ENCODE assay signal across 12 cellular contexts in the genomic region with DNA sequence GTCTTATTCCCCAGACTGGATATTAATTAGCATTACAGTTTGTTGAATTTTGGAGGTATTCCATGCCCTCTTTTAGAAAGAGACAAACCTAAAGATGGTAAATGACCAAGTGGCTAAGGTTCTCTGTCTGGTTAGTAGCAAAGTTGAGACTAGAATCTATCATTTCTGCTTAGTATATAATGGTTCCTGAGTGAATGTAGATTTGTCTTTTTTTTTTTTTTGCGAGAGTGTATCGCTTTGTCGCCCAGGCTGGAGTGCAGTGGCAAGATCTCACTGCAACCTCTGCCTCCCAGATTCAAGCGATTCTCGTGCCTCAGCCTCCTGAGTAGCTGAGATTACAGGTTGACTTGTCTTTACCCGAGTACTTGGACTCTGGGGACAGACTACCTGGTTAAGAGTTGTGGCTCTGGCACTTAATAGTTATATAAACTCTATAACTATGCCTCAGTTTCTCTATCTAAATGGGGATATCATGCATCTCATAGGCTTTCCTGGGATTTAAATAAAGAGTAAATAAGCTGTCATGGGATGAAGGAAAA. TPM values are rescaled to one million over a fixed set of nuclear protein-coding genes. Genes with fewer than 3 reads are reported as not detected.
DNase-seq lines count a peak whose midpoint lies in the region; ATAC-seq and TF ChIP-seq lines count a peak whose summit lies in the region.
"Had no signal": no experiment of that assay in that cellular context is flagged by ENCODE, and none has a peak within 500 bp of the region (broad histone marks: within the 10 kb centered on the region; RNA-seq: fewer than 3 reads in every experiment).

No MANE protein-coding gene starts in this region.

- no peaks in the 10 kb centered on the region for H3K9me3 Mint-ChIP-seq in activated T-cell treated with anti-CD3 and anti-CD28 coated beads, Interleukin-2, amount 50 U/mL, for 72 hours
- H3K9me3 Mint-ChIP-seq: dendritic cell treated with granulocyte-macrophage colony-stimulating factor and Interleukin-4, amounts not matched to agents 40 ng/mL and 50 ng/mL, for 4 days had no signal

- peaks cover 16% of the 10 kb centered on the region; the same call in 1 of the 2 replicates for H3K4me1 ChIP-seq in Panc1 (ENCODE audit: control insufficient read depth, insufficient read depth, low read length)
- H3K4me1 ChIP-seq in sigmoid colon = peaks cover 0 to 55% (median 34%) of the 10 kb centered on the region in 4 donors

- peaks cover 57% of the 10 kb centered on the region for H3K4me1 Mint-ChIP-seq in activated T-cell treated with anti-CD3 and anti-CD28 coated beads, Interleukin-2, amount 50 U/mL, for 72 hours (ENCODE audit: low read depth)

- H3K27ac Mint-ChIP-seq in activated T-cell treated with anti-CD3 and anti-CD28 coated beads, Interleukin-2, amount 50 U/mL, for 72 hours = peak overlapping the region; percentile 24
- H3K27ac Mint-ChIP-seq: B cell; dendritic cell treated with granulocyte-macrophage colony-stimulating factor and Interleukin-4, amounts not matched to agents 40 ng/mL and 50 ng/mL, for 4 days had no signal

- POLR2A ChIA-PET in Panc1 (lab: Charles Lee) = no interaction called here

- ATAC-seq in activated T-cell treated with anti-CD3 and anti-CD28 coated beads, Interleukin-2, amount 50 U/mL, for 72 hours (replicated peaks in 1 of 2) = no peak
- ATAC-seq in Panc1 = no peak

- H3K27ac ChIP-seq in Panc1 (ENCODE audit: low read length) = peak overlapping the region; percentile 91
- H3K27ac ChIP-seq in sigmoid colon = peak overlapping the region in 3 of 4 donors; percentile 94 to 96 (median 95)
- H3K27ac ChIP-seq: Peyer's patch had no signal

- WGBS in sigmoid colon, 2 donors = 90% methylated on average over 6 of the region's 6 CpGs

- TF ChIP-seq CTCF in Panc1 (IDR thresholded peaks at IDR 0.05) (no peak), epithelial cell of proximal tubule (conservative IDR thresholded peaks at IDR 0.05; ENCODE audit: low read depth, low read length) (no peak), sigmoid colon (IDR thresholded peaks at IDR 0.05) (no peak)

- H3K4me3 ChIP-seq in Panc1 (ENCODE audit: low read depth in 2 of 2, low read length in 2 of 2) = peak overlapping the region; percentile 84 to 96; a peak in 3 of 4 replicates
- peak overlapping the region; percentile 96 for H3K4me3 ChIP-seq in epithelial cell of proximal tubule (ENCODE audit: low read depth, low read length)
- peak overlapping the region in 1 of 4 donors; percentile 77 for H3K4me3 ChIP-seq in sigmoid colon

- peak overlapping the region; percentile 62 to 93 for H3K4me3 Mint-ChIP-seq in activated T-cell treated with anti-CD3 and anti-CD28 coated beads, Interleukin-2, amount 50 U/mL, for 72 hours
- H3K4me3 Mint-ChIP-seq: B cell; dendritic cell treated with granulocyte-macrophage colony-stimulating factor and Interleukin-4, amounts not matched to agents 40 ng/mL and 50 ng/mL, for 4 days had no signal

- no TSS peak for BruUV-seq in Panc1 (replicated peaks; lab: Mats Ljungman, UMichigan)

- peaks cover 4 to 13% of the 10 kb centered on the region in 2 donors for H3K36me3 Mint-ChIP-seq in activated T-cell treated with anti-CD3 and anti-CD28 coated beads, Interleukin-2, amount 50 U/mL, for 72 hours (ENCODE audit: insufficient read depth in 2 of 2)

- intact Hi-C loops in Panc1 (cut with micrococcal nuclease; ENCODE audit: unreplicated experiment) (no loop called here), sigmoid colon (cut with DNase I) (loop anchor here (5.0 kb wide), 1 partner anchor 251 kb away; a partner anchor contains a TSS)

- no peak for TF ChIP-seq POLR2A in sigmoid colon (IDR thresholded peaks at IDR 0.05)

- in situ Hi-C loops in Panc1 (cut with HindIII; ENCODE audit: low pct_unique_long_range_greater_than_20kb, low sequenced_read_pairs) = no loop called here

- no peaks in the 10 kb centered on the region for H3K27me3 Mint-ChIP-seq in activated T-cell treated with anti-CD3 and anti-CD28 coated beads, Interleukin-2, amount 50 U/mL, for 72 hours (ENCODE audit: low read depth)
- H3K27me3 Mint-ChIP-seq: B cell; dendritic cell treated with granulocyte-macrophage colony-stimulating factor and Interleukin-4, amounts not matched to agents 40 ng/mL and 50 ng/mL, for 4 days had no signal

- H3K36me3 ChIP-seq in Panc1 (ENCODE audit: control insufficient read depth, insufficient read depth, low read length) (no peaks in the 10 kb centered on the region; the same call in none of the 2 replicates), sigmoid colon (no peaks in the 10 kb centered on the region)
- H3K36me3 ChIP-seq: Peyer's patch had no signal

- H3K27me3 ChIP-seq in Panc1 (ENCODE audit: control insufficient read depth, insufficient read depth, low read length) (no peaks in the 10 kb centered on the region), sigmoid colon (no peaks in the 10 kb centered on the region)
- H3K27me3 ChIP-seq: Peyer's patch had no signal

- peak in 1 of 2 donors; percentile 5 for DNase-seq in activated T-cell treated with anti-CD3 and anti-CD28 coated beads, Interleukin-2, amount 50 U/mL, for 72 hours
- DNase-seq in activated T-cell treated with anti-CD3 and anti-CD28 coated beads for 4 hours (no peak), Panc1 (ENCODE audit: low read depth, low spot score) (no peak), epithelial cell of proximal tubule (ENCODE audit: low read depth) (no peak), sigmoid colon (no peak), HT-29 (ENCODE audit: low spot score) (no peak), T-helper 9 cell (no peak), midbrain (lab: John Stamatoyannopoulos, UW) (no peak)
- DNase-seq: kidney glomerular epithelial cell, Peyer's patch had no signal

- no peak for TF ChIP-seq EP300 in sigmoid colon (IDR thresholded peaks at IDR 0.05)

- CTCF ChIA-PET in Panc1 (lab: Charles Lee) = no interaction called here

- H3K9me3 ChIP-seq in Panc1 (ENCODE audit: control insufficient read depth, insufficient read depth, low read depth, low read length) = no peaks in the 10 kb centered on the region
- H3K9me3 ChIP-seq in sigmoid colon = no peaks in the 10 kb centered on the region
- H3K9me3 ChIP-seq: Peyer's patch had no signal

RNA-seq across cellular contexts. Expression of a gene that starts 2.7 kb away (rescaled TPM):
- total RNA-seq in activated T-cell treated with anti-CD3 and anti-CD28 coated beads, Interleukin-2, amount 50 U/mL, for 72 hours = 10 to 100 TPM; 16.5 to 27.3 TPM
- total RNA-seq in Panc1 (2021; ENCODE audit: unreplicated experiment) (24.2 TPM), epithelial cell of proximal tubule (5.7 and 9.6 TPM in 2 replicates), sigmoid colon (10 to 100 TPM; 15.2 to 24.4 (median 18.1) TPM)
- 6.8 TPM for polyA plus RNA-seq in Panc1 (2012; ENCODE audit: insufficient read length)
- 1 to 10 TPM; 2.5 to 6.6 (median 6.0) TPM for polyA plus RNA-seq in sigmoid colon
- total RNA-seq in HT-29 (2014; rRNA removed; shearing (Covaris generic)) = 8.0 and 10.9 TPM in 2 replicates

RNA-seq across cellular contexts. Expression of a gene that starts 50.4 kb away (rescaled TPM):
- 10 to 100 TPM; 24.2 to 30.3 TPM for total RNA-seq in activated T-cell treated with anti-CD3 and anti-CD28 coated beads, Interleukin-2, amount 50 U/mL, for 72 hours
- total RNA-seq in Panc1 (2021; ENCODE audit: unreplicated experiment) (13.7 TPM), epithelial cell of proximal tubule (6.9 and 8.3 TPM in 2 replicates), sigmoid colon (10 to 100 TPM; 12.5 to 19.9 (median 15.0) TPM)
- polyA plus RNA-seq in Panc1 (2012; ENCODE audit: insufficient read length) = 6.1 TPM
- polyA plus RNA-seq in sigmoid colon = 10 to 100 TPM in 1 of 3 donors, 1 to 10 TPM in 2; 9.0 to 12.3 (median 9.7) TPM
- total RNA-seq in HT-29 (2014; rRNA removed; shearing (Covaris generic)) = 10.7 and 10.9 TPM in 2 replicates
